36 cellular contexts compared by ENCODE assay signal in genomic region chr17:52515927-52516326, GRCh38.
"Had no signal": no experiment of that assay in that cellular context is flagged by ENCODE, and none has a peak within 500 bp of the region (broad histone marks: within the 10 kb centered on the region; RNA-seq: fewer than 3 reads in every experiment).

No MANE protein-coding gene starts in this region.

- H3K27ac Mint-ChIP-seq: activated B cell treated with CpG ODN at 0.5 μM for 24 hours; activated CD4-positive, alpha-beta memory T cell treated with anti-CD3 and anti-CD28 coated beads for 36 hours; activated CD4-positive, alpha-beta T cell treated with anti-CD3 and anti-CD28 coated beads, Interleukin-2, amount 10 ng/mL, durations not matched to agents 24 days and 14 days; activated CD8-positive, alpha-beta memory T cell treated with anti-CD3 and anti-CD28 coated beads, Interleukin-2, amount 10 ng/mL, durations not matched to agents 7 days and 5 days; activated CD8-positive, alpha-beta T cell treated with anti-CD3 and anti-CD28 coated beads, Interleukin-2, amount 10 ng/mL, durations not matched to agents 7 days and 5 days; activated naive CD4-positive, alpha-beta T cell treated with anti-CD3 and anti-CD28 coated beads for 36 hours; activated naive CD4-positive, alpha-beta T cell treated with anti-CD3 and anti-CD28 coated beads, Interleukin-2, amount 50 U/mL, for 72 hours; activated naive CD8-positive, alpha-beta T cell treated with anti-CD3 and anti-CD28 coated beads for 36 hours; activated T-cell treated with anti-CD3 and anti-CD28 coated beads, Interleukin-2, amount 50 U/mL, for 24 hours; activated T-cell treated with anti-CD3 and anti-CD28 coated beads, Interleukin-2, amount 50 U/mL, for 72 hours; activated T-helper 1 cell treated with anti-CD3 and anti-CD28 coated beads, Interleukin-12 subunit alpha, Interleukin-12 subunit beta, Interleukin-2, Interleukin-4 antibody, amounts not matched to agents 30 ng/mL and 10 ng/mL and 1 ng/mL, durations not matched to agents 14 hours and 24 hours and 36 hours; activated T-helper 17 cell treated with anti-CD3 and anti-CD28 coated beads, Interleukin-2, amount 50 U/mL, for 72 hours; T-helper 1 cell treated with Interleukin-12 subunit alpha and Interleukin-12 subunit beta and Interleukin-4 antibody, amounts not matched to agents 30 μg/mL and 1 μg/mL, for 36 hours; T-helper 2 cell treated with Interferon-gamma antibody and Interleukin-4, amounts not matched to agents 5 μg/mL and 100 μg/mL, for 36 hours had no signal

- H3K4me3 ChIP-seq: adrenal gland, body of pancreas, breast epithelium had no signal

- H3K27me3 ChIP-seq: adrenal gland, body of pancreas, brain microvascular endothelial cell, breast epithelium had no signal

- ATAC-seq: activated CD8-positive, alpha-beta memory T cell treated with anti-CD3 and anti-CD28 coated beads, Interleukin-2, amount 10 ng/mL, durations not matched to agents 7 days and 5 days; activated CD8-positive, alpha-beta T cell treated with anti-CD3 and anti-CD28 coated beads, Interleukin-2, amount 10 ng/mL, durations not matched to agents 7 days and 5 days; activated naive CD4-positive, alpha-beta T cell treated with anti-CD3 and anti-CD28 coated beads, Interleukin-2, amount 50 U/mL, for 72 hours; activated T-cell treated with anti-CD3 and anti-CD28 coated beads, Interleukin-2, amount 50 U/mL, for 72 hours; activated T-helper 17 cell treated with anti-CD3 and anti-CD28 coated beads, Interleukin-2, amount 50 U/mL, for 72 hours; body of pancreas had no signal

- H3K4me1 Mint-ChIP-seq: activated B cell treated with CpG ODN at 0.5 μM for 24 hours; activated CD4-positive, alpha-beta T cell treated with anti-CD3 and anti-CD28 coated beads, Interleukin-2, amount 10 ng/mL, durations not matched to agents 24 days and 14 days; activated CD8-positive, alpha-beta memory T cell treated with anti-CD3 and anti-CD28 coated beads, Interleukin-2, amount 10 ng/mL, durations not matched to agents 7 days and 5 days; activated naive CD8-positive, alpha-beta T cell treated with anti-CD3 and anti-CD28 coated beads for 36 hours; activated T-helper 17 cell treated with anti-CD3 and anti-CD28 coated beads, Interleukin-2, amount 50 U/mL, for 72 hours had no signal

- DNase-seq: activated B cell treated with CpG ODN at 0.5 μM for 24 hours; activated CD4-positive, alpha-beta memory T cell treated with anti-CD3 and anti-CD28 coated beads for 36 hours; activated CD4-positive, alpha-beta T cell treated with anti-CD3 and anti-CD28 coated beads for 4 hours; activated CD4-positive, alpha-beta T cell treated with anti-CD3 and anti-CD28 coated beads, Interleukin-2, amount 10 ng/mL, durations not matched to agents 24 days and 14 days; activated CD4-positive, alpha-beta T cell treated with anti-CD3 and anti-CD28 coated beads, Interleukin-2, amount 50 U/mL, for 1 hour; activated CD4-positive, alpha-beta T cell treated with anti-CD3 and anti-CD28 coated beads, Interleukin-2, amount 50 U/mL, for 4 hours; activated CD4-positive, CD25-positive, alpha-beta regulatory T cell treated with anti-CD3 and anti-CD28 coated beads, Interleukin-2, amount 50 U/mL, for 72 hours; activated CD8-positive, alpha-beta memory T cell treated with anti-CD3 and anti-CD28 coated beads for 24 hours; activated CD8-positive, alpha-beta memory T cell treated with anti-CD3 and anti-CD28 coated beads, Interleukin-2, amount 10 ng/mL, durations not matched to agents 7 days and 5 days; activated CD8-positive, alpha-beta memory T cell treated with anti-CD3 and anti-CD28 coated beads, Interleukin-2, amount 50 U/mL, for 48 hours; activated CD8-positive, alpha-beta T cell treated with anti-CD3 and anti-CD28 coated beads, Interleukin-2, amount 10 ng/mL, durations not matched to agents 7 days and 5 days; activated effector memory CD4-positive, alpha-beta T cell treated with anti-CD3 and anti-CD28 coated beads, Interleukin-2, amount 50 U/mL, for 16 hours; activated gamma-delta T cell treated with Interleukin-2 at 50 U/mL for 16 hours; activated naive CD4-positive, alpha-beta T cell; activated naive CD4-positive, alpha-beta T cell treated with anti-CD3 and anti-CD28 coated beads for 36 hours; activated naive CD4-positive, alpha-beta T cell treated with anti-CD3 and anti-CD28 coated beads, Interleukin-2, amount 50 U/mL, for 16 hours; activated naive CD8-positive, alpha-beta T cell treated with anti-CD3 and anti-CD28 coated beads for 36 hours; activated T-cell treated with anti-CD3 and anti-CD28 coated beads, Interleukin-2, amount 50 U/mL, for 24 hours; activated T-cell treated with anti-CD3 and anti-CD28 coated beads, Interleukin-2, amount 50 U/mL, for 72 hours; adrenal gland; amniotic stem cell; aorta; body of pancreas; brain microvascular endothelial cell; central memory CD4-positive, alpha-beta T cell; T-helper 1 cell; T-helper 2 cell; T-helper 9 cell had no signal

- H3K36me3 Mint-ChIP-seq: activated CD4-positive, alpha-beta memory T cell treated with anti-CD3 and anti-CD28 coated beads for 36 hours; activated CD8-positive, alpha-beta memory T cell treated with anti-CD3 and anti-CD28 coated beads, Interleukin-2, amount 10 ng/mL, durations not matched to agents 7 days and 5 days; activated naive CD4-positive, alpha-beta T cell treated with anti-CD3 and anti-CD28 coated beads, Interleukin-2, amount 50 U/mL, for 72 hours; activated naive CD8-positive, alpha-beta T cell treated with anti-CD3 and anti-CD28 coated beads for 36 hours had no signal

- H3K27me3 Mint-ChIP-seq: activated B cell treated with CpG ODN at 0.5 μM for 24 hours; activated CD4-positive, alpha-beta memory T cell treated with anti-CD3 and anti-CD28 coated beads for 36 hours; activated CD4-positive, alpha-beta T cell treated with anti-CD3 and anti-CD28 coated beads, Interleukin-2, amount 10 ng/mL, durations not matched to agents 24 days and 14 days; activated CD8-positive, alpha-beta memory T cell treated with anti-CD3 and anti-CD28 coated beads, Interleukin-2, amount 10 ng/mL, durations not matched to agents 7 days and 5 days; activated naive CD8-positive, alpha-beta T cell treated with anti-CD3 and anti-CD28 coated beads for 36 hours; activated T-cell treated with anti-CD3 and anti-CD28 coated beads, Interleukin-2, amount 50 U/mL, for 24 hours; activated T-helper 17 cell treated with anti-CD3 and anti-CD28 coated beads, Interleukin-2, amount 50 U/mL, for 72 hours had no signal

- H3K4me1 ChIP-seq: adrenal gland, body of pancreas, breast epithelium had no signal

- FAIRE-seq: astrocyte had no signal

- H3K9me3 Mint-ChIP-seq: activated CD4-positive, alpha-beta T cell treated with anti-CD3 and anti-CD28 coated beads, Interleukin-2, amount 10 ng/mL, durations not matched to agents 24 days and 14 days; activated T-cell treated with anti-CD3 and anti-CD28 coated beads, Interleukin-2, amount 50 U/mL, for 24 hours; activated T-helper 1 cell treated with anti-CD3 and anti-CD28 coated beads, Interleukin-12 subunit alpha, Interleukin-12 subunit beta, Interleukin-2, Interleukin-4 antibody, amounts not matched to agents 30 ng/mL and 10 ng/mL and 1 ng/mL, durations not matched to agents 14 hours and 24 hours and 36 hours had no signal

- H3K9me3 ChIP-seq: adrenal gland, body of pancreas, breast epithelium had no signal

- H3K27ac ChIP-seq: adrenal gland, body of pancreas, brain microvascular endothelial cell, breast epithelium, VCaP had no signal

- H3K36me3 ChIP-seq: adrenal gland, brain microvascular endothelial cell, breast epithelium had no signal

- H3K4me3 Mint-ChIP-seq: activated B cell treated with CpG ODN at 0.5 μM for 24 hours; activated CD4-positive, alpha-beta memory T cell treated with anti-CD3 and anti-CD28 coated beads for 36 hours; activated CD4-positive, alpha-beta T cell treated with anti-CD3 and anti-CD28 coated beads, Interleukin-2, amount 10 ng/mL, durations not matched to agents 24 days and 14 days; activated CD8-positive, alpha-beta memory T cell treated with anti-CD3 and anti-CD28 coated beads, Interleukin-2, amount 10 ng/mL, durations not matched to agents 7 days and 5 days; activated CD8-positive, alpha-beta T cell treated with anti-CD3 and anti-CD28 coated beads, Interleukin-2, amount 10 ng/mL, durations not matched to agents 7 days and 5 days; activated naive CD4-positive, alpha-beta T cell treated with anti-CD3 and anti-CD28 coated beads for 36 hours; activated naive CD8-positive, alpha-beta T cell treated with anti-CD3 and anti-CD28 coated beads for 36 hours; activated T-cell treated with anti-CD3 and anti-CD28 coated beads, Interleukin-2, amount 50 U/mL, for 24 hours; activated T-cell treated with anti-CD3 and anti-CD28 coated beads, Interleukin-2, amount 50 U/mL, for 72 hours; activated T-helper 1 cell treated with anti-CD3 and anti-CD28 coated beads, Interleukin-12 subunit alpha, Interleukin-12 subunit beta, Interleukin-2, Interleukin-4 antibody, amounts not matched to agents 30 ng/mL and 10 ng/mL and 1 ng/mL, durations not matched to agents 14 hours and 24 hours and 36 hours; activated T-helper 17 cell treated with anti-CD3 and anti-CD28 coated beads, Interleukin-2, amount 50 U/mL, for 72 hours; T-helper 1 cell treated with Interleukin-12 subunit alpha and Interleukin-12 subunit beta and Interleukin-4 antibody, amounts not matched to agents 30 μg/mL and 1 μg/mL, for 36 hours; T-helper 2 cell treated with Interferon-gamma antibody and Interleukin-4, amounts not matched to agents 5 μg/mL and 100 μg/mL, for 36 hours had no signal
